Comparison of ENCODE assay signal across 24 cellular contexts in the genomic region with DNA sequence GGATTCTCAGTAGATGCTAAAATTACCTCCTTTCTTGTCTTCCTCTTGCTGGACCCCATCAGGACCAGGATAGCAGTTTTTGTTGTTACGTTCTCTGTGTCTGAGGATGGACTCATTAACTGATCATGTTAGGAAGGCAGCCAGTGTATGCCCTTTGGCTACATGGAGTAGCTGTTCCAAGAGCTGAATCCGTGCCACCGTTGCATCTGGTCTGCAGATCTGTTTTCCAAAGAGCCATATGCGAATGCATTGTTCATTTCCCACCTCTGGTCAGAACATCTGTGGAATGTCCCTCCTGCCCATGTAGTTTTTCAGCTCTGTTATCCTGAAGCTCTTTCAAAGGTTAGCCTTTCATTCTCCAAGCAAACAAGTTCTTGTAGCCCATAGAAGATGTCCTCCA.
DNase-seq lines count a peak whose midpoint lies in the region; ATAC-seq and TF ChIP-seq lines count a peak whose summit lies in the region.
"Had no signal": no experiment of that assay in that cellular context is flagged by ENCODE, and none has a peak within 500 bp of the region (broad histone marks: within the 10 kb centered on the region; RNA-seq: fewer than 3 reads in every experiment).

No MANE protein-coding gene starts in this region.

- CTCF ChIA-PET in HEK293T (lab: Yijun Ruan, JAX): no interaction called here

- peaks cover 9% of the 10 kb centered on the region for H3K9me3 Mint-ChIP-seq in activated CD4-positive, alpha-beta T cell treated with anti-CD3 and anti-CD28 coated beads, Interleukin-2, amount 10 ng/mL, durations not matched to agents 24 days and 14 days

- no peak overlapping the region for H3K4me3 Mint-ChIP-seq in activated CD4-positive, alpha-beta T cell treated with anti-CD3 and anti-CD28 coated beads, Interleukin-2, amount 10 ng/mL, durations not matched to agents 24 days and 14 days
- H3K4me3 Mint-ChIP-seq: CD14-positive monocyte; CD4-positive, alpha-beta memory T cell; CD4-positive, CD25-positive, alpha-beta regulatory T cell; CD8-positive, alpha-beta memory T cell had no signal

- intact Hi-C loops in activated CD4-positive, alpha-beta T cell treated with anti-CD3 and anti-CD28 coated beads, Interleukin-2, amount 10 ng/mL, durations not matched to agents 24 days and 14 days (cut with micrococcal nuclease): no loop called here

- ATAC-seq in SK-N-SH treated with all-trans-retinoic acid at 6 μM for 48 hours: no peak
- ATAC-seq: A549, GM12878 had no signal

- H3K4me1 Mint-ChIP-seq in activated CD4-positive, alpha-beta T cell treated with anti-CD3 and anti-CD28 coated beads, Interleukin-2, amount 10 ng/mL, durations not matched to agents 24 days and 14 days: no peaks in the 10 kb centered on the region
- H3K4me1 Mint-ChIP-seq: CD14-positive monocyte had no signal

- no peak overlapping the region for H3K27ac Mint-ChIP-seq in activated CD4-positive, alpha-beta T cell treated with anti-CD3 and anti-CD28 coated beads, Interleukin-2, amount 10 ng/mL, durations not matched to agents 24 days and 14 days
- H3K27ac Mint-ChIP-seq: CD4-positive, alpha-beta memory T cell; CD4-positive, CD25-positive, alpha-beta regulatory T cell; CD8-positive, alpha-beta memory T cell had no signal

- H3K36me3 Mint-ChIP-seq in activated CD4-positive, alpha-beta T cell treated with anti-CD3 and anti-CD28 coated beads, Interleukin-2, amount 10 ng/mL, durations not matched to agents 24 days and 14 days (ENCODE audit: low read depth): no peaks in the 10 kb centered on the region
- H3K36me3 Mint-ChIP-seq: CD14-positive monocyte had no signal

- POLR2A ChIA-PET in HEK293T (lab: Yijun Ruan, JAX): no interaction called here

- DNase-seq in activated CD4-positive, alpha-beta T cell treated with anti-CD3 and anti-CD28 coated beads, Interleukin-2, amount 10 ng/mL, durations not matched to agents 24 days and 14 days: peak; percentile 48
- DNase-seq in activated CD4-positive, alpha-beta T cell treated with anti-CD3 and anti-CD28 coated beads for 1 hour: no peak
- DNase-seq in RPMI7951 (ENCODE audit: low read depth) (peak; percentile 19), fibroblast of gingiva (ENCODE audit: low read depth) (peak; percentile 58), HEK293T (ENCODE audit: extremely low spot score) (no peak), SHP77 treated with DMSO at 0.1 percent for 48 hours (lab: John Stamatoyannopoulos, UW) (no peak), occipital lobe (lab: John Stamatoyannopoulos, UW) (no peak)
- DNase-seq: BE2C; C1 segment of cervical spinal cord; CD4-positive, alpha-beta memory T cell; CD4-positive, CD25-positive, alpha-beta regulatory T cell; CD8-positive, alpha-beta memory T cell; COR-L47; DMS 273 treated with DMSO at 0.1 percent for 48 hours; DMS153; DMS53; DMS79; DND-41; EL; GDM1 had no signal

- peaks cover 13% of the 10 kb centered on the region for H3K27me3 Mint-ChIP-seq in activated CD4-positive, alpha-beta T cell treated with anti-CD3 and anti-CD28 coated beads, Interleukin-2, amount 10 ng/mL, durations not matched to agents 24 days and 14 days
- H3K27me3 Mint-ChIP-seq: CD4-positive, alpha-beta memory T cell; CD4-positive, CD25-positive, alpha-beta regulatory T cell had no signal

TF ChIP-seq in SK-N-SH treated with all-trans-retinoic acid at 6 μM for 48 hours, 23 proteins besides CTCF, POLR2A, EP300 and RAD21:
- TF ChIP-seq TCF4 (CRISPR knock-in tag; IDR thresholded peaks at IDR 0.05; ENCODE audit: borderline replicate concordance): peak; percentile 54; the same call in 1 of the 2 replicates
- TF ChIP-seq ZFP3 (CRISPR knock-in tag; IDR thresholded peaks at IDR 0.05): no peak
TF ChIP-seq in SK-N-SH treated with all-trans-retinoic acid at 6 μM for 48 hours: peak in this region for 1.

TF ChIP-seq in HEK293T, 16 proteins besides CTCF, POLR2A, EP300 and RAD21:
- TF ChIP-seq SUZ12 (IDR thresholded peaks at IDR 0.05) (no peak), FOXA1 (IDR thresholded peaks at IDR 0.05) (no peak), LEF1 (IDR thresholded peaks at IDR 0.05; ENCODE audit: borderline replicate concordance) (no peak)

Comparison
In these comparisons a context has a peak if more than half of its experiments do, and no peak if none do; other contexts are left out.
1. DNase-seq: peak in activated CD4-positive, alpha-beta T cell treated with anti-CD3 and anti-CD28 coated beads, Interleukin-2, amount 10 ng/mL, durations not matched to agents 24 days and 14 days (single experiment), RPMI7951 (single experiment) and fibroblast of gingiva (single experiment); none in activated CD4-positive, alpha-beta T cell treated with anti-CD3 and anti-CD28 coated beads for 1 hour (single experiment), HEK293T (single experiment), SHP77 treated with DMSO at 0.1 percent for 48 hours (single experiment) and occipital lobe (single experiment).